ENCODE assay signal across 23 cellular contexts in the genomic region with DNA sequence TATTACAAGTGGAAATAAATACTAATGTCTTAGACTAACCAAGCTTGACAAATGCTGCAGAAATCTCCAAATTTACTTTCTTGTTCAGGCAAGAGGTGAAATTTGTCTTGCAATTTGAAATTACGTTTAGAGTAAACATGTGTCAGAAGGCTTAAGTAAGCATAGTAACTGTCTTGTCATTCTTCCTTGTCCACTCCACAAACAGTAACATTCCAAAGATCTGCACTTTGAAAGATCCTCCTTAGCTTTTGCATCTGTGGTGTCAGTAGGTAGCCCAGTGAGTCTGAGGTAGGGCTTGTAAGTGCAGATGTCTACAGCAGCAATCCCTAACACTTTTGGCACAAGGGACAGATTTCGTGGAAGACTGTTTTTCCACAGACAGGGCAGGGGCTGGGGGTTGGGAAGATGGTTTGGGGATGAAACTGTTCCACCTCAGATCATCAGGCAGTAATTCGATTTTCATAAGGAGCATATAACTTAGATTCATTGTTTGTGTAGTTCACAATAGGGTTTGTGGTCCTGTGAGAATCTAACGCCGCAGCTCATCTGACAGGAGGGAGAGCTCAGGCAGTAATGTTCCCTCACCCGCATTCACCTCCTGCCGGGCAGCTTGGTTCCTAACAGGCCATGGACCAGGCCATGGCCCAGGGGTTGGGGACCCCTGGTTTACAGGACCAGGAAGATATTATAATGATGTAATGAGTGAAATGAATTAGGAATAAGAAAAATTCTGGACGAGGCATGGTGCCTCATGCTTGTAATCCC. TPM values are rescaled to one million over a fixed set of nuclear protein-coding genes. Genes with fewer than 3 reads are reported as not detected.
DNase-seq lines count a peak whose midpoint lies in the region; ATAC-seq, FAIRE-seq and TF ChIP-seq lines count a peak whose summit lies in the region.
"Had no signal": no experiment of that assay in that cellular context is flagged by ENCODE, and none has a peak within 500 bp of the region (broad histone marks: within the 10 kb centered on the region; RNA-seq: fewer than 3 reads in every experiment).

No MANE protein-coding gene starts in this region.

- H3K79me2 ChIP-seq in DOHH2 (ENCODE audit: control insufficient read depth, low read length) (peaks cover 100% of the 10 kb centered on the region), OCI-LY1 (ENCODE audit: insufficient read depth, low read length) (no peaks in the 10 kb centered on the region)

- H3K4me1 ChIP-seq in DOHH2 (ENCODE audit: control insufficient read depth, low read length): peaks cover 100% of the 10 kb centered on the region
- H3K4me1 ChIP-seq in OCI-LY1 (ENCODE audit: insufficient read depth, low read length, severe bottlenecking): peaks cover 77% of the 10 kb centered on the region
- peaks cover 5 to 7% of the 10 kb centered on the region in 2 donors for H3K4me1 ChIP-seq in kidney (ENCODE audit: control insufficient read depth in 1 of 2, insufficient read depth in 1 of 2, low read depth in 1 of 2, low read length in 2 of 2)
- peaks cover 92% of the 10 kb centered on the region for H3K4me1 ChIP-seq in left ventricle myocardium inferior

- H3K27ac ChIP-seq in DOHH2 (ENCODE audit: low read depth, low read length) (peak overlapping the region; percentile 90), OCI-LY1 (ENCODE audit: low read depth, low read length, poor library complexity, severe bottlenecking) (peak overlapping the region; percentile 36), kidney (ENCODE audit: low read depth in 2 of 2, low read length in 2 of 2) (no peak overlapping the region), left ventricle myocardium inferior (replicated peaks) (no peak overlapping the region)
- H3K27ac ChIP-seq: upper lobe of left lung had no signal

- DNase-seq in kidney tubule cell (ENCODE audit: low spot score) (peak; percentile 42), kidney (no peak), glomerular visceral epithelial cell (ENCODE audit: extremely low spot score) (no peak), left ventricle myocardium inferior (no peak)
- no peak for DNase-seq in stimulated activated CD4-positive, alpha-beta T cell treated with anti-CD3 and anti-CD28 coated beads, Interleukin-15, amount 100 ng/mL, for 24 hours
- DNase-seq: activated CD8-positive, alpha-beta T cell treated with anti-CD3 and anti-CD28 coated beads, Interleukin-2, amount 10 ng/mL, durations not matched to agents 7 days and 5 days; activated naive CD4-positive, alpha-beta T cell treated with anti-CD3 and anti-CD28 coated beads, Interleukin-2, amount 50 U/mL, for 16 hours; activated T-cell treated with anti-CD3 and anti-CD28 coated beads, Interleukin-2, amount 50 U/mL, for 4 hours; CD8-positive, alpha-beta T cell; foreskin melanocyte; NCI-H1694; retina; stimulated activated naive CD4-positive, alpha-beta T cell treated with Interleukin-2 at 50 U/mL for 16 hours; upper lobe of left lung had no signal

- no peaks in the 10 kb centered on the region for H3K9me2 ChIP-seq in DOHH2 (replicated peaks; ENCODE audit: control insufficient read depth, low read length)
- no peaks in the 10 kb centered on the region for H3K9me2 ChIP-seq in OCI-LY1 (ENCODE audit: low read depth, low read length)

- H3K36me3 ChIP-seq in DOHH2 (ENCODE audit: control insufficient read depth, low read length) (peaks cover 73% of the 10 kb centered on the region), OCI-LY1 (ENCODE audit: insufficient read depth, low read length) (no peaks in the 10 kb centered on the region; the same call in 1 of the 2 replicates), kidney (ENCODE audit: control insufficient read depth in 1 of 2, insufficient read depth in 2 of 2, low read length in 2 of 2) (no peaks in the 10 kb centered on the region), left ventricle myocardium inferior (no peaks in the 10 kb centered on the region)
- H3K36me3 ChIP-seq: upper lobe of left lung had no signal

- peak overlapping the region; percentile 57 for H3K4me3 ChIP-seq in DOHH2 (ENCODE audit: low read length)
- H3K4me3 ChIP-seq in OCI-LY1 (ENCODE audit: low read depth, low read length, poor library complexity, severe bottlenecking): no peak overlapping the region
- no peak overlapping the region for H3K4me3 ChIP-seq in kidney (ENCODE audit: low read length in 2 of 2)
- H3K4me3 ChIP-seq in left ventricle myocardium inferior: no peak overlapping the region
- H3K4me3 ChIP-seq: upper lobe of left lung had no signal

- H4K20me1 ChIP-seq in DOHH2 (ENCODE audit: control insufficient read depth, insufficient read depth, low read depth, low read length) (no peaks in the 10 kb centered on the region), OCI-LY1 (ENCODE audit: insufficient read depth, low read length) (no peaks in the 10 kb centered on the region)

- no peak for FAIRE-seq in kidney (lab: Jason Lieb, UNC)
- FAIRE-seq: colon, endometrium, HepG2 had no signal

- H2AFZ ChIP-seq in OCI-LY1 (ENCODE audit: low read length): no peak overlapping the region

- H3K9ac ChIP-seq in OCI-LY1 (ENCODE audit: low read length): no peak overlapping the region; the same call in 1 of the 2 replicates
- H3K9ac ChIP-seq in kidney (ENCODE audit: low read length in 2 of 2): no peak overlapping the region

- no peak for TF ChIP-seq CTCF in DOHH2 (IDR thresholded peaks at IDR 0.05; ENCODE audit: low read depth, low read length, poor library complexity, severe bottlenecking)
- TF ChIP-seq CTCF in OCI-LY1 (IDR thresholded peaks at IDR 0.05; ENCODE audit: low read length): no peak
- no peak for TF ChIP-seq CTCF in kidney (IDR thresholded peaks at IDR 0.05; ENCODE audit: borderline replicate concordance, extremely low read depth, insufficient read depth)
- no peak for TF ChIP-seq CTCF in left ventricle myocardium inferior (IDR thresholded peaks at IDR 0.05; ENCODE audit: borderline replicate concordance)

- peak; percentile 1 for ATAC-seq in GM18870 (IDR thresholded peaks at IDR 0.05; ENCODE audit: unreplicated experiment)
- ATAC-seq: activated CD8-positive, alpha-beta T cell treated with anti-CD3 and anti-CD28 coated beads, Interleukin-2, amount 10 ng/mL, durations not matched to agents 7 days and 5 days; activated T-cell treated with anti-CD3 and anti-CD28 coated beads, Interleukin-2, amount 50 U/mL, for 4 hours; CD8-positive, alpha-beta T cell; HepG2; Right ventricle myocardium inferior; WTC11 had no signal

- intact Hi-C loops in kidney (cut with DNase I): no loop called here
- intact Hi-C loops in left ventricle myocardium inferior (cut with micrococcal nuclease): no loop called here

- H3K27me3 ChIP-seq in DOHH2 (ENCODE audit: control insufficient read depth, low read length) (no peaks in the 10 kb centered on the region), OCI-LY1 (ENCODE audit: insufficient read depth, low read length) (no peaks in the 10 kb centered on the region), left ventricle myocardium inferior (ENCODE audit: low read depth) (no peaks in the 10 kb centered on the region)
- H3K27me3 ChIP-seq: upper lobe of left lung had no signal

- H3F3A ChIP-seq in DOHH2 (ENCODE audit: control insufficient read depth, insufficient read depth) (peaks cover 40% of the 10 kb centered on the region), OCI-LY1 (ENCODE audit: insufficient read depth, low read length) (no peaks in the 10 kb centered on the region; the same call in 1 of the 2 replicates)

- H3K9me3 ChIP-seq in DOHH2 (ENCODE audit: control insufficient read depth, insufficient read depth, low read length) (no peaks in the 10 kb centered on the region), OCI-LY1 (ENCODE audit: low read length) (no peaks in the 10 kb centered on the region), kidney (ENCODE audit: control insufficient read depth in 1 of 2, low read length in 2 of 2) (no peaks in the 10 kb centered on the region), left ventricle myocardium inferior (replicated peaks) (no peaks in the 10 kb centered on the region)
- H3K9me3 ChIP-seq: upper lobe of left lung had no signal

- H3K4me2 ChIP-seq in DOHH2 (ENCODE audit: low read length) (peak overlapping the region; percentile 82), OCI-LY1 (ENCODE audit: low read length) (peak overlapping the region; percentile 26; the same call in 1 of the 2 replicates)

RNA-seq across cellular contexts. Expression of gene RASGRP3, which starts 18.6 kb away (rescaled TPM):
- total RNA-seq in kidney (22.6 TPM), left ventricle myocardium inferior (69.2 TPM)
- polyA plus RNA-seq in kidney (ENCODE audit: insufficient read depth, low read depth, low replicate concordance): 7.8 TPM
- total RNA-seq: HepG2, NCI-H460 had no signal

Comparison
In these comparisons a context has a peak if more than half of its experiments do, and no peak if none do; other contexts are left out.
1. H3K27ac ChIP-seq: peak in DOHH2 (single experiment) and OCI-LY1 (single experiment); none in kidney (0 of 2) and left ventricle myocardium inferior (single experiment).